Comparison of ENCODE assay signal across 11 cellular contexts in genomic region chr17:76544123-76544915, GRCh38. TPM values are rescaled to one million over a fixed set of nuclear protein-coding genes. Genes with fewer than 3 reads are reported as not detected.
A peak's percentile ranks its signal among the peaks of the same experiment; 100 is the strongest.
DNase-seq lines count a peak whose midpoint lies in the region; ATAC-seq, FAIRE-seq and TF ChIP-seq lines count a peak whose summit lies in the region.
"Had no signal": no experiment of that assay in that cellular context is flagged by ENCODE, and none has a peak within 500 bp of the region (broad histone marks: within the 10 kb centered on the region; RNA-seq: fewer than 3 reads in every experiment).

No MANE protein-coding gene starts in this region.

- H3K4me1 Mint-ChIP-seq in activated naive CD8-positive, alpha-beta T cell treated with anti-CD3 and anti-CD28 coated beads, Interleukin-2, amount 50 U/mL, for 24 hours, result peaks cover 5% of the 10 kb centered on the region

- no peak for TF ChIP-seq CTCF in NB4 (IDR thresholded peaks at IDR 0.05; ENCODE audit: low read depth, low read length)
- TF ChIP-seq CTCF in K562 (IDR thresholded peaks at IDR 0.05 in 2 of 3, conservative IDR thresholded peaks at IDR 0.05 in 1 of 3; ENCODE audit: insufficient read depth in 2 of 3, low read depth in 1 of 3, low read length in 3 of 3), result no peak

- no peaks in the 10 kb centered on the region for H3K27me3 ChIP-seq in K562 (ENCODE audit: control insufficient read depth in 2 of 2, insufficient read depth in 2 of 2, low read length in 2 of 2)
- H3K27me3 ChIP-seq in skeletal muscle satellite cell (ENCODE audit: control insufficient read depth, insufficient read depth, low read length), result peaks cover 37% of the 10 kb centered on the region
- H3K27me3 ChIP-seq: right lobe of liver had no signal

- no peak for TF ChIP-seq RAD21 in K562 (CRISPR knock-in tag; conservative IDR thresholded peaks at IDR 0.05 in 1 of 2, IDR thresholded peaks at IDR 0.05 in 1 of 2)

- H3K9ac ChIP-seq in K562 (ENCODE audit: insufficient read depth in 1 of 2, low read depth in 2 of 2, low read length in 2 of 2), result peak overlapping the region in 1 of 2 experiments; percentile 81; a peak in 2 of 4 replicates
- no peak overlapping the region for H3K9ac ChIP-seq in skeletal muscle satellite cell (ENCODE audit: low read depth, low read length)

- FAIRE-seq in K562 (lab: Jason Lieb, UNC), result no peak

- WGBS in K562 (ENCODE audit: insufficient coverage, low coverage, missing lambda C conversion rate), result 42% methylated on average over 26 of the region's 26 CpGs

- H3K27ac Mint-ChIP-seq in activated naive CD8-positive, alpha-beta T cell treated with anti-CD3 and anti-CD28 coated beads, Interleukin-2, amount 50 U/mL, for 24 hours, result no peak overlapping the region
- H3K27ac Mint-ChIP-seq: activated CD8-positive, alpha-beta T cell treated with anti-CD3 and anti-CD28 coated beads, Interleukin-2, amount 10 ng/mL, durations not matched to agents 7 days and 5 days had no signal

- peaks cover 11 to 57% of the 10 kb centered on the region in 2 experiments; a peak in 4 of 5 replicates for H3K4me1 ChIP-seq in K562 (replicated peaks in 1 of 2; ENCODE audit: control insufficient read depth in 2 of 2, insufficient read depth in 2 of 2, low read length in 2 of 2)
- H3K4me1 ChIP-seq in skeletal muscle satellite cell (ENCODE audit: control insufficient read depth, insufficient read depth, low read length), result peaks cover 38% of the 10 kb centered on the region

- no peaks in the 10 kb centered on the region for H3K79me2 ChIP-seq in K562 (ENCODE audit: control insufficient read depth, insufficient read depth, low read length)

- H3K36me3 ChIP-seq in K562 (ENCODE audit: control insufficient read depth, insufficient read depth, low read length), result no peaks in the 10 kb centered on the region
- no peaks in the 10 kb centered on the region for H3K36me3 ChIP-seq in skeletal muscle satellite cell (ENCODE audit: insufficient read depth, low read length)
- H3K36me3 ChIP-seq: right lobe of liver had no signal

- H3K36me3 Mint-ChIP-seq in activated naive CD8-positive, alpha-beta T cell treated with anti-CD3 and anti-CD28 coated beads, Interleukin-2, amount 50 U/mL, for 24 hours (ENCODE audit: low read depth), result no peaks in the 10 kb centered on the region

- in situ Hi-C loops in K562 (cut with MboI), result no loop called here

- H2AFZ ChIP-seq in K562 (ENCODE audit: low read depth, low read length), result no peak overlapping the region

- TF ChIP-seq POLR2A in NB4 (IDR thresholded peaks at IDR 0.05; ENCODE audit: extremely low read depth, insufficient read length) (no peak), K562 (conservative IDR thresholded peaks at IDR 0.05) (no peak), erythroblast (IDR thresholded peaks at IDR 0.05; ENCODE audit: low read length) (no peak)

- H3K4me2 ChIP-seq in K562 (ENCODE audit: insufficient read depth, low read length) (no peak overlapping the region), skeletal muscle satellite cell (ENCODE audit: low read length) (peak overlapping the region; percentile 0)

- no peak overlapping the region for H3K4me3 ChIP-seq in NB4 (ENCODE audit: low read depth, low read length)
- H3K4me3 ChIP-seq in K562, result no peak overlapping the region
- no peak overlapping the region for H3K4me3 ChIP-seq in skeletal muscle satellite cell (ENCODE audit: low read length)
- H3K4me3 ChIP-seq: right lobe of liver had no signal

- CTCF ChIA-PET in K562 (lab: Yijun Ruan, JAX; ENCODE audit: low intra/inter-chr PET ratio), result interaction anchor here (0.6 to 0.7 kb wide), 2 partner anchors 40 to 78 kb away, joined by 3 read pairs; no protein-coding TSS in a partner anchor

- H3K4me3 Mint-ChIP-seq in activated naive CD8-positive, alpha-beta T cell treated with anti-CD3 and anti-CD28 coated beads, Interleukin-2, amount 50 U/mL, for 24 hours, result no peak overlapping the region
- H3K4me3 Mint-ChIP-seq: activated CD8-positive, alpha-beta T cell treated with anti-CD3 and anti-CD28 coated beads, Interleukin-2, amount 10 ng/mL, durations not matched to agents 7 days and 5 days had no signal

- POLR2A ChIA-PET in K562 (lab: Yijun Ruan, JAX), result interaction anchor here (0.8 to 2.5 kb wide), 6 partner anchors 9 to 177 kb away, joined by 3 to 12 read pairs (median 5); no protein-coding TSS in a partner anchor

- H3K9me1 ChIP-seq in K562 (ENCODE audit: control insufficient read depth, insufficient read depth, low read length), result no peaks in the 10 kb centered on the region

- no peaks in the 10 kb centered on the region for H3K9me3 ChIP-seq in K562 (replicated peaks; ENCODE audit: control insufficient read depth, insufficient read depth, low read depth, low read length)
- H3K9me3 ChIP-seq in skeletal muscle satellite cell (replicated peaks; ENCODE audit: low read length), result no peaks in the 10 kb centered on the region
- H3K9me3 ChIP-seq: right lobe of liver had no signal

- H4K20me1 ChIP-seq in K562 (replicated peaks; ENCODE audit: control insufficient read depth, insufficient read depth, low read length), result no peaks in the 10 kb centered on the region

- DNase-seq in NB4 (ENCODE audit: low read depth), result peak; percentile 29
- no peak for DNase-seq in K562 (ENCODE audit: extremely low read depth in 1 of 4, low spot score in 3 of 4)
- DNase-seq in inferior parietal cortex (ENCODE audit: extremely low spot score), result peak; percentile 52
- DNase-seq in SKM-1 treated with dmso at 0.1 percent for 144 hours (lab: John Stamatoyannopoulos, UW; ENCODE audit: unreplicated experiment), result no peak
- DNase-seq in activated naive CD8-positive, alpha-beta T cell treated with anti-CD3 and anti-CD28 coated beads, Interleukin-2, amount 50 U/mL, for 24 hours, result no peak
- no peak for DNase-seq in erythroblast (lab: John Stamatoyannopoulos, UW)
- DNase-seq in HCEC 1CT, result no peak
- DNase-seq: activated CD8-positive, alpha-beta T cell treated with anti-CD3 and anti-CD28 coated beads, Interleukin-2, amount 10 ng/mL, durations not matched to agents 7 days and 5 days; Karpas-422 had no signal

- no peak for ATAC-seq in K562
- no peak for ATAC-seq in activated naive CD8-positive, alpha-beta T cell treated with anti-CD3 and anti-CD28 coated beads, Interleukin-2, amount 50 U/mL, for 24 hours
- ATAC-seq: activated CD8-positive, alpha-beta T cell treated with anti-CD3 and anti-CD28 coated beads, Interleukin-2, amount 10 ng/mL, durations not matched to agents 7 days and 5 days had no signal

- no peak overlapping the region for H3K27ac ChIP-seq in K562 (ENCODE audit: extremely low read depth, low read depth, low read length)
- H3K27ac ChIP-seq: right lobe of liver had no signal

- no peaks in the 10 kb centered on the region for H3K9me3 Mint-ChIP-seq in activated naive CD8-positive, alpha-beta T cell treated with anti-CD3 and anti-CD28 coated beads, Interleukin-2, amount 50 U/mL, for 24 hours

- H3K27me3 Mint-ChIP-seq in activated naive CD8-positive, alpha-beta T cell treated with anti-CD3 and anti-CD28 coated beads, Interleukin-2, amount 50 U/mL, for 24 hours, result peaks cover 14% of the 10 kb centered on the region

- BruUV-seq in K562 (replicated peaks; lab: Mats Ljungman, UMichigan), result no TSS peak

- intact Hi-C loops in K562 (cut with micrococcal nuclease), result no loop called here

- TF ChIP-seq EP300 in K562 (IDR thresholded peaks at IDR 0.05; ENCODE audit: low read length), result no peak

RNA-seq across cellular contexts. Expression of gene PRCD, which starts 4.5 kb away (rescaled TPM):
- 0.14 TPM in 1 of 2 replicates, not detected in the other for total RNA-seq in K562 (2011; cell fraction: chromatin; rRNA removed; ENCODE audit: low replicate concordance)
- not detected in 2 replicates for total RNA-seq in K562 (2011; cell fraction: nucleolus; rRNA removed)
- not detected in 2 replicates for total RNA-seq in K562 (2011; cell fraction: nucleoplasm; rRNA removed)
- not detected in 2 replicates for total RNA-seq in K562 (2014; rRNA removed)
- total RNA-seq in K562 (2014; rRNA removed; fragmentation: Illumina TruSeq; extraction: Trizol), result not detected in 2 replicates
- total RNA-seq in K562 (2015; rRNA removed; fragmentation: Illumina TruSeq; extraction: Trizol), result not detected in 2 replicates
- 0.27 TPM in 1 of 2 replicates, not detected in the other for total RNA-seq in K562 (2021)
- 0.20 and 0.39 TPM in 2 replicates for polyA plus RNA-seq in K562 (2011; rRNA removed)
- not detected in 2 replicates for polyA plus RNA-seq in K562 (2011; cell fraction: cytosol; rRNA removed)
- polyA plus RNA-seq in K562 (2011; cell fraction: nucleus; rRNA removed), result 0.10 and 0.13 TPM in 2 replicates
- 0.26 and 0.65 TPM in 2 replicates for polyA plus RNA-seq in K562 (2012)
- not detected in 2 replicates for polyA plus RNA-seq in K562 (2014; fragmentation: Illumina TruSeq; extraction: Trizol)
- polyA plus RNA-seq in K562 (2014; fragmentation: Nextera tagmentation; extraction: Ambion mirVana), result under 1 TPM in 1 of 2 experiments, not detected in 1; 0.25 TPM
- 0.21 TPM in 1 of 2 replicates, not detected in the other for polyA plus RNA-seq in K562 (2014; rRNA removed)
- polyA minus RNA-seq in K562 (2011; rRNA and poly(A)+ RNA removed), result 0.07 TPM in 1 of 2 replicates, not detected in the other
- not detected in 2 replicates for polyA minus RNA-seq in K562 (2011; cell fraction: cytosol; rRNA and poly(A)+ RNA removed)
- polyA minus RNA-seq in K562 (2011; cell fraction: nucleus; rRNA and poly(A)+ RNA removed), result not detected in 2 replicates
- total RNA-seq in skeletal muscle satellite cell (2012; rRNA removed), result 0.22 and 1.0 TPM in 2 replicates
- total RNA-seq: activated CD8-positive, alpha-beta T cell treated with anti-CD3 and anti-CD28 coated beads, Interleukin-2, amount 10 ng/mL, durations not matched to agents 7 days and 5 days had no signal

RNA-seq across cellular contexts. Expression of gene CYGB, which starts 6.8 kb away (rescaled TPM):
- total RNA-seq in K562 (2011; cell fraction: chromatin; rRNA removed; ENCODE audit: low replicate concordance), result 0.84 TPM in 1 of 2 replicates, not detected in the other
- total RNA-seq in K562 (2011; cell fraction: nucleolus; rRNA removed), result 0.66 TPM in 1 of 2 replicates, not detected in the other
- 1.2 TPM in 1 of 2 replicates, not detected in the other for total RNA-seq in K562 (2011; cell fraction: nucleoplasm; rRNA removed)
- total RNA-seq in K562 (2014; rRNA removed) (0.95 TPM in 1 of 2 replicates, not detected in the other), K562 (2014; rRNA removed; fragmentation: Illumina TruSeq; extraction: Trizol) (0.16 TPM in 1 of 2 replicates, not detected in the other), K562 (2015; rRNA removed; fragmentation: Illumina TruSeq; extraction: Trizol) (not detected in 2 replicates), K562 (2021) (0.13 and 0.24 TPM in 2 replicates)
- polyA plus RNA-seq in K562 (2011; rRNA removed) (0.05 and 0.08 TPM in 2 replicates), K562 (2014; fragmentation: Illumina TruSeq; extraction: Trizol) (0.54 TPM in 1 of 2 replicates, not detected in the other), K562 (2014; fragmentation: Nextera tagmentation; extraction: Ambion mirVana) (not detected), K562 (2014; rRNA removed) (0.11 and 0.12 TPM in 2 replicates)
- polyA plus RNA-seq in K562 (2011; cell fraction: cytosol; rRNA removed), result 0.18 and 0.40 TPM in 2 replicates
- 0.20 and 0.38 TPM in 2 replicates for polyA plus RNA-seq in K562 (2011; cell fraction: nucleus; rRNA removed)
- 0.09 and 0.24 TPM in 2 replicates for polyA plus RNA-seq in K562 (2012)
- polyA minus RNA-seq in K562 (2011; rRNA and poly(A)+ RNA removed), result not detected in 2 replicates
- not detected in 2 replicates for polyA minus RNA-seq in K562 (2011; cell fraction: cytosol; rRNA and poly(A)+ RNA removed)
- polyA minus RNA-seq in K562 (2011; cell fraction: nucleus; rRNA and poly(A)+ RNA removed), result not detected in 2 replicates
- 12.7 and 12.9 TPM in 2 replicates for total RNA-seq in skeletal muscle satellite cell (2012; rRNA removed)

RNA-seq across cellular contexts. Expression of gene ST6GALNAC2, which starts 41.3 kb away (rescaled TPM):
- total RNA-seq in K562 (2011; cell fraction: chromatin; rRNA removed; ENCODE audit: low replicate concordance), result not detected in 2 replicates
- total RNA-seq in K562 (2011; cell fraction: nucleolus; rRNA removed), result not detected in 2 replicates
- total RNA-seq in K562 (2011; cell fraction: nucleoplasm; rRNA removed), result not detected in 2 replicates
- not detected in 2 replicates for total RNA-seq in K562 (2014; rRNA removed)
- not detected in 2 replicates for total RNA-seq in K562 (2014; rRNA removed; fragmentation: Illumina TruSeq; extraction: Trizol)
- total RNA-seq in K562 (2015; rRNA removed; fragmentation: Illumina TruSeq; extraction: Trizol), result not detected in 2 replicates
- total RNA-seq in K562 (2021), result not detected in 2 replicates
- polyA plus RNA-seq in K562 (2011; rRNA removed), result not detected in 2 replicates
- polyA plus RNA-seq in K562 (2011; cell fraction: cytosol; rRNA removed), result not detected in 2 replicates
- polyA plus RNA-seq in K562 (2011; cell fraction: nucleus; rRNA removed), result not detected in 2 replicates
- polyA plus RNA-seq in K562 (2012), result not detected in 2 replicates
- 0.18 TPM in 1 of 2 replicates, not detected in the other for polyA plus RNA-seq in K562 (2014; fragmentation: Illumina TruSeq; extraction: Trizol)
- not detected for polyA plus RNA-seq in K562 (2014; fragmentation: Nextera tagmentation; extraction: Ambion mirVana)
- polyA plus RNA-seq in K562 (2014; rRNA removed), result not detected in 2 replicates
- not detected in 2 replicates for polyA minus RNA-seq in K562 (2011; rRNA and poly(A)+ RNA removed)
- not detected in 2 replicates for polyA minus RNA-seq in K562 (2011; cell fraction: cytosol; rRNA and poly(A)+ RNA removed)
- not detected in 2 replicates for polyA minus RNA-seq in K562 (2011; cell fraction: nucleus; rRNA and poly(A)+ RNA removed)
- total RNA-seq in skeletal muscle satellite cell (2012; rRNA removed), result 0.22 TPM in 1 of 2 replicates, not detected in the other
- total RNA-seq: activated CD8-positive, alpha-beta T cell treated with anti-CD3 and anti-CD28 coated beads, Interleukin-2, amount 10 ng/mL, durations not matched to agents 7 days and 5 days had no signal

RNA-seq across cellular contexts. Expression of gene RHBDF2, which starts 43.1 kb away (rescaled TPM):
- total RNA-seq in K562 (2011; cell fraction: chromatin; rRNA removed; ENCODE audit: low replicate concordance), result 5.1 and 22.6 TPM in 2 replicates
- 12.2 and 15.7 TPM in 2 replicates for total RNA-seq in K562 (2011; cell fraction: nucleolus; rRNA removed)
- 4.0 and 6.5 TPM in 2 replicates for total RNA-seq in K562 (2011; cell fraction: nucleoplasm; rRNA removed)
- total RNA-seq in K562 (2014; rRNA removed), result 1.5 and 4.0 TPM in 2 replicates
- total RNA-seq in K562 (2014; rRNA removed; fragmentation: Illumina TruSeq; extraction: Trizol), result 0.19 and 0.47 TPM in 2 replicates
- total RNA-seq in K562 (2015; rRNA removed; fragmentation: Illumina TruSeq; extraction: Trizol), result 0.65 and 0.75 TPM in 2 replicates
- total RNA-seq in K562 (2021), result 2.3 and 2.8 TPM in 2 replicates
- polyA plus RNA-seq in K562 (2011; rRNA removed), result 1.1 and 3.1 TPM in 2 replicates
- 1.7 and 6.2 TPM in 2 replicates for polyA plus RNA-seq in K562 (2011; cell fraction: cytosol; rRNA removed)
- 8.1 and 13.7 TPM in 2 replicates for polyA plus RNA-seq in K562 (2011; cell fraction: nucleus; rRNA removed)
- 1.5 and 1.7 TPM in 2 replicates for polyA plus RNA-seq in K562 (2012)
- polyA plus RNA-seq in K562 (2014; fragmentation: Illumina TruSeq; extraction: Trizol), result 1.3 and 1.6 TPM in 2 replicates
- under 1 TPM; 0.04 to 0.06 TPM for polyA plus RNA-seq in K562 (2014; fragmentation: Nextera tagmentation; extraction: Ambion mirVana)
- polyA plus RNA-seq in K562 (2014; rRNA removed), result 1.5 and 1.6 TPM in 2 replicates
- 0.74 and 1.6 TPM in 2 replicates for polyA minus RNA-seq in K562 (2011; rRNA and poly(A)+ RNA removed)
- 2.7 and 6.3 TPM in 2 replicates for polyA minus RNA-seq in K562 (2011; cell fraction: cytosol; rRNA and poly(A)+ RNA removed)
- polyA minus RNA-seq in K562 (2011; cell fraction: nucleus; rRNA and poly(A)+ RNA removed), result 4.7 and 5.3 TPM in 2 replicates
- 6.6 and 9.6 TPM in 2 replicates for total RNA-seq in skeletal muscle satellite cell (2012; rRNA removed)

Comparison
In these comparisons a context has a peak if more than half of its experiments do, and no peak if none do; other contexts are left out.
1. DNase-seq: peak in NB4 (single experiment) and inferior parietal cortex (single experiment); none in K562 (0 of 4), SKM-1 treated with dmso at 0.1 percent for 144 hours (single experiment), activated naive CD8-positive, alpha-beta T cell treated with anti-CD3 and anti-CD28 coated beads, Interleukin-2, amount 50 U/mL, for 24 hours (single experiment), erythroblast (0 of 2) and HCEC 1CT (single experiment).